1 cellular context compared by ENCODE assay signal in the genomic region with DNA sequence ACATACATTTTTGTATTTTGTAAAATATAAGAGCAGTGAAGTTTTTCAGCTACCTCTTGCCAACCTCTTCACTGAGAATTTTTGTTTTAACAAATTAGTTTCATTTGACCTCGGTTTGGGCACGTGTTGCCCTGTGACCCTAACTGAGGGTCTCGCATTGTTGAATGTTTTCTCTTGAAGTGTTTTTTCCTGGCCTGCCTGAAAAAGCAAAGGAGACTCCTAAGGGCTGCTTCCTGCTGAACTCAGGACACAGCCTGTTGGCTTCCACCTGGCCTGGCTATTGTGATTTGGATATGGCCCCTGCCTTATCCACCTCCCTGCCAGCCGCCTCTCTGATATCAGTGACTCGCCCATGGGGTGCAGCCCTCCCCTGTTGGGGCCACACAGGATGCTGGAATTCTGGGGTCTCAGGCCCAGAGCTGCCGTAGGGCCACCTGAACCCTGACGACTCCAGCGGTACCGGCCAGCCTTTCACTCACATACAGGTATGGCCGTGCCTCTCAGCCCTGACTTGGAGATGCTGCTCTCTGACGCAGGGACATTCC.
TF ChIP-seq lines count a peak whose summit lies in the region.

No MANE protein-coding gene starts in this region.

TF ChIP-seq in GM23338, 12 proteins besides CTCF, POLR2A, EP300 and RAD21 (continued from another document):
- TF ChIP-seq, protein P1, sequence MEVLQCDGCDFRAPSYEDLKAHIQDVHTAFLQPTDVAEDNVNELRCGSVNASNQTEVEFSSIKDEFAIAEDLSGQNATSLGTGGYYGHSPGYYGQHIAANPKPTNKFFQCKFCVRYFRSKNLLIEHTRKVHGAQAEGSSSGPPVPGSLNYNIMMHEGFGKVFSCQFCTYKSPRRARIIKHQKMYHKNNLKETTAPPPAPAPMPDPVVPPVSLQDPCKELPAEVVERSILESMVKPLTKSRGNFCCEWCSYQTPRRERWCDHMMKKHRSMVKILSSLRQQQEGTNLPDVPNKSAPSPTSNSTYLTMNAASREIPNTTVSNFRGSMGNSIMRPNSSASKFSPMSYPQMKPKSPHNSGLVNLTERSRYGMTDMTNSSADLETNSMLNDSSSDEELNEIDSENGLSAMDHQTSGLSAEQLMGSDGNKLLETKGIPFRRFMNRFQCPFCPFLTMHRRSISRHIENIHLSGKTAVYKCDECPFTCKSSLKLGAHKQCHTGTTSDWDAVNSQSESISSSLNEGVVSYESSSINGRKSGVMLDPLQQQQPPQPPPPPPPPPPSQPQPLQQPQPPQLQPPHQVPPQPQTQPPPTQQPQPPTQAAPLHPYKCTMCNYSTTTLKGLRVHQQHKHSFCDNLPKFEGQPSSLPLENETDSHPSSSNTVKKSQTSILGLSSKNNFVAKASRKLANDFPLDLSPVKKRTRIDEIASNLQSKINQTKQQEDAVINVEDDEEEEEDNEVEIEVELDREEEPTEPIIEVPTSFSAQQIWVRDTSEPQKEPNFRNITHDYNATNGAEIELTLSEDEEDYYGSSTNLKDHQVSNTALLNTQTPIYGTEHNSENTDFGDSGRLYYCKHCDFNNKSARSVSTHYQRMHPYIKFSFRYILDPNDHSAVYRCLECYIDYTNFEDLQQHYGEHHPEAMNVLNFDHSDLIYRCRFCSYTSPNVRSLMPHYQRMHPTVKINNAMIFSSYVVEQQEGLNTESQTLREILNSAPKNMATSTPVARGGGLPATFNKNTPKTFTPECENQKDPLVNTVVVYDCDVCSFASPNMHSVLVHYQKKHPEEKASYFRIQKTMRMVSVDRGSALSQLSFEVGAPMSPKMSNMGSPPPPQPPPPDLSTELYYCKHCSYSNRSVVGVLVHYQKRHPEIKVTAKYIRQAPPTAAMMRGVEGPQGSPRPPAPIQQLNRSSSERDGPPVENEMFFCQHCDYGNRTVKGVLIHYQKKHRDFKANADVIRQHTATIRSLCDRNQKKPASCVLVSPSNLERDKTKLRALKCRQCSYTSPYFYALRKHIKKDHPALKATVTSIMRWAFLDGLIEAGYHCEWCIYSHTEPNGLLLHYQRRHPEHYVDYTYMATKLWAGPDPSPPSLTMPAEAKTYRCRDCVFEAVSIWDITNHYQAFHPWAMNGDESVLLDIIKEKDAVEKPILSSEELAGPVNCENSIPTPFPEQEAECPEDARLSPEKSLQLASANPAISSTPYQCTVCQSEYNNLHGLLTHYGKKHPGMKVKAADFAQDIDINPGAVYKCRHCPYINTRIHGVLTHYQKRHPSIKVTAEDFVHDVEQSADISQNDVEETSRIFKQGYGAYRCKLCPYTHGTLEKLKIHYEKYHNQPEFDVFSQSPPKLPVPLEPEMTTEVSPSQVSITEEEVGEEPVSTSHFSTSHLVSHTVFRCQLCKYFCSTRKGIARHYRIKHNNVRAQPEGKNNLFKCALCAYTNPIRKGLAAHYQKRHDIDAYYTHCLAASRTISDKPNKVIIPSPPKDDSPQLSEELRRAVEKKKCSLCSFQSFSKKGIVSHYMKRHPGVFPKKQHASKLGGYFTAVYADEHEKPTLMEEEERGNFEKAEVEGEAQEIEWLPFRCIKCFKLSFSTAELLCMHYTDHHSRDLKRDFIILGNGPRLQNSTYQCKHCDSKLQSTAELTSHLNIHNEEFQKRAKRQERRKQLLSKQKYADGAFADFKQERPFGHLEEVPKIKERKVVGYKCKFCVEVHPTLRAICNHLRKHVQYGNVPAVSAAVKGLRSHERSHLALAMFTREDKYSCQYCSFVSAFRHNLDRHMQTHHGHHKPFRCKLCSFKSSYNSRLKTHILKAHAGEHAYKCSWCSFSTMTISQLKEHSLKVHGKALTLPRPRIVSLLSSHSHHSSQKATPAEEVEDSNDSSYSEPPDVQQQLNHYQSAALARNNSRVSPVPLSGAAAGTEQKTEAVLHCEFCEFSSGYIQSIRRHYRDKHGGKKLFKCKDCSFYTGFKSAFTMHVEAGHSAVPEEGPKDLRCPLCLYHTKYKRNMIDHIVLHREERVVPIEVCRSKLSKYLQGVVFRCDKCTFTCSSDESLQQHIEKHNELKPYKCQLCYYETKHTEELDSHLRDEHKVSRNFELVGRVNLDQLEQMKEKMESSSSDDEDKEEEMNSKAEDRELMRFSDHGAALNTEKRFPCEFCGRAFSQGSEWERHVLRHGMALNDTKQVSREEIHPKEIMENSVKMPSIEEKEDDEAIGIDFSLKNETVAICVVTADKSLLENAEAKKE (CRISPR knock-in tag; IDR thresholded peaks at IDR 0.05), result no peak
- TF ChIP-seq STAT1 (IDR thresholded peaks at IDR 0.05; ENCODE audit: unreplicated experiment) (no peak), POLR2AphosphoS5 (IDR thresholded peaks at IDR 0.05; ENCODE audit: low read depth) (no peak), NANOG (IDR thresholded peaks at IDR 0.05; ENCODE audit: borderline replicate concordance) (no peak), JUNB (IDR thresholded peaks at IDR 0.05; ENCODE audit: unreplicated experiment) (no peak), ZNF114 (CRISPR knock-in tag; IDR thresholded peaks at IDR 0.05) (no peak), CREB1 (CRISPR knock-in tag; IDR thresholded peaks at IDR 0.05; ENCODE audit: low read depth) (no peak), EZH2phosphoT487 (IDR thresholded peaks at IDR 0.05; ENCODE audit: unreplicated experiment) (no peak), ZNF331 (CRISPR knock-in tag; IDR thresholded peaks at IDR 0.05; ENCODE audit: low read depth) (no peak)
- TF ChIP-seq, protein P2, sequence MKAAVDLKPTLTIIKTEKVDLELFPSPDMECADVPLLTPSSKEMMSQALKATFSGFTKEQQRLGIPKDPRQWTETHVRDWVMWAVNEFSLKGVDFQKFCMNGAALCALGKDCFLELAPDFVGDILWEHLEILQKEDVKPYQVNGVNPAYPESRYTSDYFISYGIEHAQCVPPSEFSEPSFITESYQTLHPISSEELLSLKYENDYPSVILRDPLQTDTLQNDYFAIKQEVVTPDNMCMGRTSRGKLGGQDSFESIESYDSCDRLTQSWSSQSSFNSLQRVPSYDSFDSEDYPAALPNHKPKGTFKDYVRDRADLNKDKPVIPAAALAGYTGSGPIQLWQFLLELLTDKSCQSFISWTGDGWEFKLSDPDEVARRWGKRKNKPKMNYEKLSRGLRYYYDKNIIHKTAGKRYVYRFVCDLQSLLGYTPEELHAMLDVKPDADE (IDR thresholded peaks at IDR 0.05), result no peak
- TF ChIP-seq, protein P3, sequence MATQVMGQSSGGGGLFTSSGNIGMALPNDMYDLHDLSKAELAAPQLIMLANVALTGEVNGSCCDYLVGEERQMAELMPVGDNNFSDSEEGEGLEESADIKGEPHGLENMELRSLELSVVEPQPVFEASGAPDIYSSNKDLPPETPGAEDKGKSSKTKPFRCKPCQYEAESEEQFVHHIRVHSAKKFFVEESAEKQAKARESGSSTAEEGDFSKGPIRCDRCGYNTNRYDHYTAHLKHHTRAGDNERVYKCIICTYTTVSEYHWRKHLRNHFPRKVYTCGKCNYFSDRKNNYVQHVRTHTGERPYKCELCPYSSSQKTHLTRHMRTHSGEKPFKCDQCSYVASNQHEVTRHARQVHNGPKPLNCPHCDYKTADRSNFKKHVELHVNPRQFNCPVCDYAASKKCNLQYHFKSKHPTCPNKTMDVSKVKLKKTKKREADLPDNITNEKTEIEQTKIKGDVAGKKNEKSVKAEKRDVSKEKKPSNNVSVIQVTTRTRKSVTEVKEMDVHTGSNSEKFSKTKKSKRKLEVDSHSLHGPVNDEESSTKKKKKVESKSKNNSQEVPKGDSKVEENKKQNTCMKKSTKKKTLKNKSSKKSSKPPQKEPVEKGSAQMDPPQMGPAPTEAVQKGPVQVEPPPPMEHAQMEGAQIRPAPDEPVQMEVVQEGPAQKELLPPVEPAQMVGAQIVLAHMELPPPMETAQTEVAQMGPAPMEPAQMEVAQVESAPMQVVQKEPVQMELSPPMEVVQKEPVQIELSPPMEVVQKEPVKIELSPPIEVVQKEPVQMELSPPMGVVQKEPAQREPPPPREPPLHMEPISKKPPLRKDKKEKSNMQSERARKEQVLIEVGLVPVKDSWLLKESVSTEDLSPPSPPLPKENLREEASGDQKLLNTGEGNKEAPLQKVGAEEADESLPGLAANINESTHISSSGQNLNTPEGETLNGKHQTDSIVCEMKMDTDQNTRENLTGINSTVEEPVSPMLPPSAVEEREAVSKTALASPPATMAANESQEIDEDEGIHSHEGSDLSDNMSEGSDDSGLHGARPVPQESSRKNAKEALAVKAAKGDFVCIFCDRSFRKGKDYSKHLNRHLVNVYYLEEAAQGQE (IDR thresholded peaks at IDR 0.05; ENCODE audit: unreplicated experiment), result no peak
